Comparison of ENCODE assay signal across 10 cellular contexts in genomic region chr16:2033912-2034694, GRCh38. TPM values are rescaled to one million over a fixed set of nuclear protein-coding genes. Genes with fewer than 3 reads are reported as not detected.
DNase-seq lines count a peak whose midpoint lies in the region; ATAC-seq and TF ChIP-seq lines count a peak whose summit lies in the region.
"Not testable (repeated sequence)": the region's sequence is repeated elsewhere in the genome, so short reads cannot be mapped to it uniquely, and the experiment has no call there.
"Had no signal": no experiment of that assay in that cellular context is flagged by ENCODE, and none has a peak within 500 bp of the region (broad histone marks: within the 10 kb centered on the region; RNA-seq: fewer than 3 reads in every experiment).

No MANE protein-coding gene starts in this region.

- 66% methylated on average over 3 of the region's 32 CpGs for WGBS in right lobe of liver (ENCODE audit: insufficient coverage, low coverage, low lambda C conversion rate, missing lambda C conversion rate)
- WGBS in trophoblast cell (ENCODE audit: extremely low coverage, insufficient coverage, insufficient read length), result no CpG with 5 or more reads among the region's 32 CpGs

- not testable (repeated sequence) for H4K12ac ChIP-seq in trophoblast cell (ENCODE audit: low read depth, low read length)

- TF ChIP-seq CTCF in AG09309 (IDR thresholded peaks at IDR 0.05; ENCODE audit: control insufficient read depth, insufficient read depth, low read depth, low read length, missing control alignments); choroid plexus epithelial cell (conservative IDR thresholded peaks at IDR 0.05; ENCODE audit: low read depth, low read length); fibroblast of villous mesenchyme (IDR thresholded peaks at IDR 0.05; ENCODE audit: insufficient read depth, low read depth, low read length); right lobe of liver (IDR thresholded peaks at IDR 0.05): not testable (repeated sequence)

- TF ChIP-seq RAD21 in Ishikawa (IDR thresholded peaks at IDR 0.05; ENCODE audit: low read depth), result not testable (repeated sequence)

- peak overlapping the region; percentile 18 for H3K9ac ChIP-seq in trophoblast cell (ENCODE audit: low read length)

- peaks cover 0 to 55% (median 19%) of the 10 kb centered on the region in 4 donors for H3K4me1 ChIP-seq in right lobe of liver
- H3K4me1 ChIP-seq in trophoblast cell (ENCODE audit: control insufficient read depth in 1 of 2, insufficient read depth in 2 of 2, low read length in 2 of 2), result peaks cover 28 to 31% of the 10 kb centered on the region in 2 experiments

- peak overlapping the region; percentile 53 for H2BK120ac ChIP-seq in trophoblast cell (ENCODE audit: insufficient read depth, low read length, poor library complexity)

- H3K14ac ChIP-seq in trophoblast cell (ENCODE audit: low read length), result peak overlapping the region; percentile 38

- H3K9me3 ChIP-seq in right lobe of liver; trophoblast cell (ENCODE audit: insufficient read depth, low read depth, low read length): not testable (repeated sequence)

- peak overlapping the region; percentile 17 for H2AK5ac ChIP-seq in trophoblast cell (ENCODE audit: low read length)

- H3K4me3 Mint-ChIP-seq in activated T-cell treated with anti-CD3 and anti-CD28 coated beads, Interleukin-2, amount 50 U/mL, for 24 hours, result not testable (repeated sequence)

- ATAC-seq in right lobe of liver, result peak in 2 of 4 donors; percentile 0 to 1

- H3K18ac ChIP-seq in trophoblast cell (ENCODE audit: low read length), result peak overlapping the region; percentile 5

- peak overlapping the region; percentile 51 for H2BK12ac ChIP-seq in trophoblast cell (ENCODE audit: low read length)

- peak overlapping the region; percentile 29 for H3K27ac Mint-ChIP-seq in activated T-cell treated with anti-CD3 and anti-CD28 coated beads, Interleukin-2, amount 50 U/mL, for 24 hours

- H3K36me3 Mint-ChIP-seq in activated T-cell treated with anti-CD3 and anti-CD28 coated beads, Interleukin-2, amount 50 U/mL, for 24 hours (ENCODE audit: low read depth), result not testable (repeated sequence)

- DNase-seq in AG09309 (ENCODE audit: low read depth); activated T-cell treated with anti-CD3 and anti-CD28 coated beads, Interleukin-2, amount 50 U/mL, for 24 hours; choroid plexus epithelial cell (ENCODE audit: low read depth); trophoblast cell: not testable (repeated sequence)
- peak; percentile 57 for DNase-seq in fibroblast of villous mesenchyme (ENCODE audit: low read depth)
- DNase-seq in right lobe of liver, result peak in 2 of 3 donors; percentile 68 to 79

- H2BK5ac ChIP-seq in trophoblast cell (ENCODE audit: low read depth, low read length, poor library complexity), result peak overlapping the region; percentile 7

- peaks cover 0 to 21% (median 3%) of the 10 kb centered on the region in 4 donors for H3K36me3 ChIP-seq in right lobe of liver
- peaks cover 22 to 28% of the 10 kb centered on the region in 2 experiments for H3K36me3 ChIP-seq in trophoblast cell (ENCODE audit: control insufficient read depth in 1 of 2, insufficient read depth in 2 of 2, low read length in 2 of 2)

- H3K9me3 Mint-ChIP-seq in activated T-cell treated with anti-CD3 and anti-CD28 coated beads, Interleukin-2, amount 50 U/mL, for 24 hours, result not testable (repeated sequence)

- peak overlapping the region; percentile 15 for H4K8ac ChIP-seq in trophoblast cell (ENCODE audit: low read depth, low read length)

- not testable (repeated sequence) for H3K79me2 ChIP-seq in trophoblast cell (ENCODE audit: control insufficient read depth, insufficient read depth, low read length, poor library complexity)

- H3K27me3 Mint-ChIP-seq in activated T-cell treated with anti-CD3 and anti-CD28 coated beads, Interleukin-2, amount 50 U/mL, for 24 hours, result not testable (repeated sequence)

- H3K79me1 ChIP-seq in trophoblast cell (ENCODE audit: low read length), result peaks cover 13% of the 10 kb centered on the region

- not testable (repeated sequence) for H3K4me1 Mint-ChIP-seq in activated T-cell treated with anti-CD3 and anti-CD28 coated beads, Interleukin-2, amount 50 U/mL, for 24 hours (ENCODE audit: low read depth)

- H3K4me3 ChIP-seq in AG09309 (ENCODE audit: control insufficient read depth, low read depth, low read length) (peak overlapping the region; percentile 57), choroid plexus epithelial cell (ENCODE audit: low read depth, low read length) (peak overlapping the region; percentile 32), fibroblast of villous mesenchyme (ENCODE audit: low read depth, low read length) (peak overlapping the region; percentile 41), right lobe of liver (peak overlapping the region; percentile 43 to 81 (median 47))
- not testable (repeated sequence) for H3K4me3 ChIP-seq in trophoblast cell (ENCODE audit: low read depth, low read length)

- TF ChIP-seq EP300 in Ishikawa (IDR thresholded peaks at IDR 0.05; ENCODE audit: borderline replicate concordance), result not testable (repeated sequence)

- H3K27me3 ChIP-seq in right lobe of liver; trophoblast cell (ENCODE audit: insufficient read depth, low read length): not testable (repeated sequence)

- not testable (repeated sequence) for H3K23ac ChIP-seq in trophoblast cell (ENCODE audit: low read length)

- intact Hi-C loops in right lobe of liver (cut with DNase I), result not testable (repeated sequence)

- not testable (repeated sequence) for TF ChIP-seq POLR2A in right lobe of liver (IDR thresholded peaks at IDR 0.05)

- H3K27ac ChIP-seq in right lobe of liver (peak overlapping the region; percentile 84 to 96 (median 86)), trophoblast cell (ENCODE audit: low read depth, low read length) (peak overlapping the region; percentile 52), temporal lobe (ENCODE audit: low read depth, low read length) (peak overlapping the region; percentile 98)

- not testable (repeated sequence) for H2AFZ ChIP-seq in trophoblast cell (ENCODE audit: insufficient read depth, low read length, poor library complexity)

- H3K4me2 ChIP-seq in trophoblast cell (ENCODE audit: low read length), result peak overlapping the region; percentile 42

- not testable (repeated sequence) for H3K4ac ChIP-seq in trophoblast cell (ENCODE audit: low read depth, low read length)

- peak overlapping the region; percentile 56 for H4K91ac ChIP-seq in trophoblast cell (ENCODE audit: low read depth, low read length)

TF ChIP-seq in Ishikawa, 13 proteins besides CTCF, POLR2A, EP300 and RAD21:
- 0 out of 2 replicates have a peak, but pooled peaks have one; percentile 28 for TF ChIP-seq ZBTB7A (IDR thresholded peaks at IDR 0.05; ENCODE audit: low read depth)

RNA-seq across cellular contexts. Expression of gene NHERF2, which starts 7.4 kb away (rescaled TPM):
- 52.7 and 59.3 TPM in 2 replicates for total RNA-seq in fibroblast of villous mesenchyme
- 100 to 1,000 TPM; 129 to 284 (median 186) TPM for total RNA-seq in right lobe of liver
- polyA plus RNA-seq in trophoblast cell (2013), result 21.9 and 22.1 TPM in 2 replicates
- 12.3 TPM for total RNA-seq in temporal lobe

RNA-seq across cellular contexts. Expression of gene NTHL1, which starts 13.5 kb away (rescaled TPM):
- total RNA-seq in fibroblast of villous mesenchyme (25.5 and 31.9 TPM in 2 replicates), right lobe of liver (100 to 1,000 TPM in 1 of 6 experiments, 10 to 100 TPM in 5; 12.0 to 127 (median 42.6) TPM), temporal lobe (19.4 TPM)
- polyA plus RNA-seq in trophoblast cell (2013), result 9.2 and 10.0 TPM in 2 replicates

RNA-seq across cellular contexts. Expression of gene TSC2, which starts 13.7 kb away (rescaled TPM):
- total RNA-seq in fibroblast of villous mesenchyme (62.6 and 69.9 TPM in 2 replicates), right lobe of liver (100 to 1,000 TPM in 1 of 6 experiments, 10 to 100 TPM in 5; 25.7 to 124 (median 59.4) TPM), temporal lobe (51.1 TPM)
- 54.5 and 58.8 TPM in 2 replicates for polyA plus RNA-seq in trophoblast cell (2013)

RNA-seq across cellular contexts. Expression of gene NPW, which starts 14.5 kb away (rescaled TPM):
- total RNA-seq in fibroblast of villous mesenchyme (0.32 and 1.3 TPM in 2 replicates), right lobe of liver (10 to 100 TPM in 2 of 6 experiments, 1 to 10 TPM in 4; 2.7 to 12.3 (median 8.2) TPM), temporal lobe (0.25 TPM)
- polyA plus RNA-seq in trophoblast cell (2013), result 0.79 and 0.94 TPM in 2 replicates
- total RNA-seq: naive thymus-derived CD8-positive, alpha-beta T cell had no signal
- polyA plus RNA-seq: immature natural killer cell; naive thymus-derived CD8-positive, alpha-beta T cell had no signal

RNA-seq across cellular contexts. Expression of gene ZNF598, which starts 24.5 kb away (rescaled TPM):
- 23.5 and 27.6 TPM in 2 replicates for total RNA-seq in fibroblast of villous mesenchyme
- total RNA-seq in right lobe of liver, result 10 to 100 TPM; 21.6 to 46.4 (median 25.0) TPM
- polyA plus RNA-seq in trophoblast cell (2013), result 29.9 and 32.0 TPM in 2 replicates
- total RNA-seq in temporal lobe, result 5.2 TPM
